Comparison of ENCODE assay signal across 17 cellular contexts in genomic region chr4:87978656-87979055, GRCh38. TPM values are rescaled to one million over a fixed set of nuclear protein-coding genes. Genes with fewer than 3 reads are reported as not detected.
DNase-seq lines count a peak whose midpoint lies in the region; ATAC-seq, FAIRE-seq and TF ChIP-seq lines count a peak whose summit lies in the region.
"Had no signal": no experiment of that assay in that cellular context is flagged by ENCODE, and none has a peak within 500 bp of the region (broad histone marks: within the 10 kb centered on the region; RNA-seq: fewer than 3 reads in every experiment).

No MANE protein-coding gene starts in this region.

- H3K4me1 Mint-ChIP-seq in astrocyte (ENCODE audit: low read depth, unreplicated experiment): peaks cover 17% of the 10 kb centered on the region
- H3K4me1 Mint-ChIP-seq in CD8-positive, alpha-beta T cell (ENCODE audit: low read depth): peaks cover 10% of the 10 kb centered on the region

- H3K4me3 ChIP-seq in astrocyte (ENCODE audit: insufficient read depth, low read depth, low read length): no peak overlapping the region
- no peak overlapping the region for H3K4me3 ChIP-seq in CD8-positive, alpha-beta T cell (ENCODE audit: low read depth, low read length)
- H3K4me3 ChIP-seq: ovary had no signal

- no peaks in the 10 kb centered on the region for H3K9me3 ChIP-seq in astrocyte (ENCODE audit: insufficient read depth, low read depth, low read length)
- no peaks in the 10 kb centered on the region for H3K9me3 ChIP-seq in CD8-positive, alpha-beta T cell (ENCODE audit: low read length)
- H3K9me3 ChIP-seq: ovary had no signal

- H3K4me2 ChIP-seq in astrocyte (ENCODE audit: low read length): no peak overlapping the region

- no peak overlapping the region for H3K27ac ChIP-seq in astrocyte (ENCODE audit: low read depth, low read length)
- H3K27ac ChIP-seq in CD8-positive, alpha-beta T cell (ENCODE audit: low read depth, low read length): no peak overlapping the region
- H3K27ac ChIP-seq: ovary had no signal

- H3K36me3 Mint-ChIP-seq in astrocyte (ENCODE audit: low read depth, unreplicated experiment): peaks cover 4% of the 10 kb centered on the region
- no peaks in the 10 kb centered on the region for H3K36me3 Mint-ChIP-seq in CD8-positive, alpha-beta T cell
- H3K36me3 Mint-ChIP-seq: mesothelial cell of epicardium had no signal

- H2AFZ ChIP-seq in astrocyte (ENCODE audit: low read depth, low read length): no peak overlapping the region

- H3K9ac ChIP-seq in astrocyte (ENCODE audit: low read length): no peak overlapping the region

- FAIRE-seq in astrocyte (lab: Jason Lieb, UNC): no peak

- POLR2A ChIA-PET in CD8-positive, alpha-beta T cell (lab: Charles Lee): no interaction called here
- POLR2A ChIA-PET in GM10248 (lab: Yijun Ruan, JAX): no interaction called here

- H3K79me2 ChIP-seq in astrocyte (ENCODE audit: insufficient read depth, low read length): no peaks in the 10 kb centered on the region

- H3K36me3 ChIP-seq in astrocyte (ENCODE audit: insufficient read depth, low read length): no peaks in the 10 kb centered on the region
- no peaks in the 10 kb centered on the region for H3K36me3 ChIP-seq in CD8-positive, alpha-beta T cell (ENCODE audit: insufficient read depth, low read length)
- H3K36me3 ChIP-seq: ovary had no signal

- no peak overlapping the region for H3K4me3 Mint-ChIP-seq in astrocyte (ENCODE audit: unreplicated experiment)
- no peak overlapping the region for H3K4me3 Mint-ChIP-seq in CD8-positive, alpha-beta T cell
- H3K4me3 Mint-ChIP-seq: mesothelial cell of epicardium, T-helper 17 cell had no signal

- H3K27ac Mint-ChIP-seq in astrocyte (ENCODE audit: unreplicated experiment): peak overlapping the region; percentile 26
- H3K27ac Mint-ChIP-seq in CD8-positive, alpha-beta T cell: no peak overlapping the region
- H3K27ac Mint-ChIP-seq: mesothelial cell of epicardium, T-helper 17 cell had no signal

- H3K27me3 ChIP-seq in astrocyte (ENCODE audit: insufficient read depth, low read length): no peaks in the 10 kb centered on the region
- H3K27me3 ChIP-seq in CD8-positive, alpha-beta T cell (ENCODE audit: insufficient read depth, low read length): no peaks in the 10 kb centered on the region

- H4K20me1 ChIP-seq in astrocyte (ENCODE audit: insufficient read depth, low read length): no peaks in the 10 kb centered on the region

- TF ChIP-seq CTCF in astrocyte (IDR thresholded peaks at IDR 0.05; ENCODE audit: insufficient read depth, low read depth, low read length) (no peak), GM10248 (IDR thresholded peaks at IDR 0.05; ENCODE audit: control extremely low read depth, extremely low read depth, low read depth, missing control alignments) (no peak)
- no peak for TF ChIP-seq CTCF in CD8-positive, alpha-beta T cell (IDR thresholded peaks at IDR 0.05)

- DNase-seq in A172 (ENCODE audit: low spot score) (peak; percentile 41), HCEC 1CT (peak; percentile 48), astrocyte (ENCODE audit: low read depth) (peak; percentile 53), globus pallidus (ENCODE audit: low spot score) (peak; percentile 52), GM10248 (ENCODE audit: extremely low spot score) (no peak)
- DNase-seq in activated CD8-positive, alpha-beta memory T cell treated with anti-CD3 and anti-CD28 coated beads for 24 hours: no peak
- DNase-seq in CD8-positive, alpha-beta T cell: no peak
- DNase-seq: activated naive CD4-positive, alpha-beta T cell treated with Interleukin-2 at 50 U/mL for 16 hours; DMS79; erythroblast; NCI-H1105; ovary; stimulated activated CD4-positive, alpha-beta T cell treated with anti-CD3 and anti-CD28 coated beads, Interleukin-12 subunit alpha, Interleukin-12 subunit beta, amount 100 ng/mL, for 4 hours; T-helper 17 cell had no signal

- CTCF ChIA-PET in CD8-positive, alpha-beta T cell (lab: Charles Lee): no interaction called here
- CTCF ChIA-PET in GM10248 (lab: Yijun Ruan, JAX): no interaction called here

- H3K27me3 Mint-ChIP-seq in astrocyte (ENCODE audit: low read depth, unreplicated experiment): no peaks in the 10 kb centered on the region
- peaks cover 33% of the 10 kb centered on the region for H3K27me3 Mint-ChIP-seq in CD8-positive, alpha-beta T cell (ENCODE audit: low read depth)

- no peak for ATAC-seq in CD8-positive, alpha-beta T cell
- no peak for ATAC-seq in GM21390 (IDR thresholded peaks at IDR 0.05; ENCODE audit: unreplicated experiment)
- ATAC-seq: Panc1, T-helper 17 cell had no signal

- peaks cover 16% of the 10 kb centered on the region for H3K4me1 ChIP-seq in astrocyte (ENCODE audit: insufficient read depth, low read length)
- H3K4me1 ChIP-seq in CD8-positive, alpha-beta T cell (ENCODE audit: insufficient read depth, low read length): peaks cover 6% of the 10 kb centered on the region

- intact Hi-C loops in CD8-positive, alpha-beta T cell (cut with DNase I, micrococcal nuclease): loop anchor here (5.0 to 10.0 kb wide), 3 partner anchors 124 to 536 kb away; no protein-coding TSS in a partner anchor

- H3K9me3 Mint-ChIP-seq in astrocyte (ENCODE audit: unreplicated experiment): peaks cover 4% of the 10 kb centered on the region
- no peaks in the 10 kb centered on the region for H3K9me3 Mint-ChIP-seq in CD8-positive, alpha-beta T cell
- H3K9me3 Mint-ChIP-seq: mesothelial cell of epicardium had no signal

RNA-seq across cellular contexts. Expression of gene SPP1, which starts 3.1 kb away (rescaled TPM):
- 75.5 and 130 TPM in 2 replicates for total RNA-seq in A172 (2014; rRNA removed; shearing (Covaris generic))
- 153 and 217 TPM in 2 replicates for total RNA-seq in astrocyte
- total RNA-seq in CD8-positive, alpha-beta T cell: not detected
- total RNA-seq: T-helper 17 cell had no signal

RNA-seq across cellular contexts. Expression of gene PKD2, which starts 28.8 kb away (rescaled TPM):
- total RNA-seq in A172 (2014; rRNA removed; shearing (Covaris generic)): 28.3 and 42.4 TPM in 2 replicates
- total RNA-seq in astrocyte: 19.7 TPM in 2 replicates
- total RNA-seq in CD8-positive, alpha-beta T cell: 1 to 10 TPM; 3.0 to 3.2 TPM

Comparison
In these comparisons a context has a peak if more than half of its experiments do, and no peak if none do; other contexts are left out.
1. DNase-seq: peak in A172 (single experiment), HCEC 1CT (single experiment), astrocyte (single experiment) and globus pallidus (single experiment); none in activated CD8-positive, alpha-beta memory T cell treated with anti-CD3 and anti-CD28 coated beads for 24 hours (single experiment), CD8-positive, alpha-beta T cell (0 of 7) and GM10248 (single experiment).
2. RNA of gene SPP1, which starts 3.1 kb away (total RNA-seq): 153 to 217 TPM in astrocyte and 75.5 to 130 TPM in A172; not detected in CD8-positive, alpha-beta T cell; every median in the first group is over 10 times any median in the second.